9 cellular contexts compared by ENCODE assay signal in the genomic region with DNA sequence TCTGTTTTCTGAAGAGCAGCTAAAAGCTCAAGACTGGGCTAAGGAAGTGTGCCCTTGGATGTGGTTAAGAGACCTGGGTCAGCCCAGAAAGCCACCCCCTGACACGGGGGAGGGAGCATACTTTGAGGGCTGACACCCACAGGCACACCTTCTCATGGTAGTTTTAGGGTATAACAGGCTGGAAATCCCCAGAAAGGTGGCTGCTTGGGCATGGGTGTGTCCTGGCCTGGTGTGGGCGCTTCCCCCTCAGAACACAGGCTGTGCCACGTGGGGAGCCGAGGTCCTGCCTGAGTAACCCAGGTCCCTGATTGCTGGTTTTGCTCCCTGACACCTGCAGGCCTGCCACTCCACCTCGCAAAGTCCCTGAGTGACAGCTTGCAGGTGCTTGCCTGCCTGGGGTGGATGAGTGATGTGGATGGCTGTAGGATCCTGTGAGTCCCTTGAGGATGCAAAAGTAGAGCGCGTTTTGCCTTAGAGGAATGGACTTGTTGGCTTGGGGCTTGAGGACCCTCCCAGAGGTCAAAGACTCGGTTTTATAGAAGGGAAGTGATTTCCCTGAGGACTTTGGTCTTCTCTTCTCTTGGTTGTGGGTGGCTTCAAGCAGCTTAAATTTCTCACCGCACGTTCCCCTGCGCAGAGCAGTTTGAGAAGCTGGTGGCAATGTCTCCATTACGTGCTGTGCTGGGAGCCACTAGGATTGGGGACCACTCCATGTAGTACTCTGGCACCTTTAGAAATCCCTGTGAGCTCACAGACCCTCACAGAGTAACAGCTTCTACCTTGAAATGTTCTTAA.
A peak's percentile ranks its signal among the peaks of the same experiment; 100 is the strongest.
DNase-seq lines count a peak whose midpoint lies in the region; ATAC-seq and TF ChIP-seq lines count a peak whose summit lies in the region.
"Had no signal": no experiment of that assay in that cellular context is flagged by ENCODE, and none has a peak within 500 bp of the region (broad histone marks: within the 10 kb centered on the region; RNA-seq: fewer than 3 reads in every experiment).

No MANE protein-coding gene starts in this region.

- H3K4me3 Mint-ChIP-seq in activated T-helper 1 cell treated with anti-CD3 and anti-CD28 coated beads, Interleukin-12 subunit alpha, Interleukin-12 subunit beta, Interleukin-2, Interleukin-4 antibody, amounts not matched to agents 30 ng/mL and 10 ng/mL and 1 ng/mL, durations not matched to agents 14 hours and 24 hours and 36 hours: peak overlapping the region; percentile 23
- no peak overlapping the region for H3K4me3 Mint-ChIP-seq in CD14-positive monocyte

- no peak for TF ChIP-seq CTCF in GM20000 (IDR thresholded peaks at IDR 0.05; ENCODE audit: extremely low read depth, missing control alignments)
- TF ChIP-seq CTCF in parathyroid adenoma (IDR thresholded peaks at IDR 0.05): no peak
- no peak for TF ChIP-seq CTCF in CD14-positive monocyte (IDR thresholded peaks at IDR 0.05)

- H3K27me3 Mint-ChIP-seq in activated T-helper 1 cell treated with anti-CD3 and anti-CD28 coated beads, Interleukin-12 subunit alpha, Interleukin-12 subunit beta, Interleukin-2, Interleukin-4 antibody, amounts not matched to agents 30 ng/mL and 10 ng/mL and 1 ng/mL, durations not matched to agents 14 hours and 24 hours and 36 hours (ENCODE audit: insufficient read depth): no peaks in the 10 kb centered on the region
- no peaks in the 10 kb centered on the region for H3K27me3 Mint-ChIP-seq in CD14-positive monocyte (ENCODE audit: low read depth in 3 of 3)

- H3K27ac ChIP-seq in parathyroid adenoma: no peak overlapping the region

- H3K79me2 ChIP-seq in parathyroid adenoma: no peaks in the 10 kb centered on the region

- no peak overlapping the region for H3K4me3 ChIP-seq in parathyroid adenoma (ENCODE audit: low read depth, low read length)
- H3K4me3 ChIP-seq: lower lobe of right lung had no signal

- no peaks in the 10 kb centered on the region for H3K9me3 Mint-ChIP-seq in activated T-helper 1 cell treated with anti-CD3 and anti-CD28 coated beads, Interleukin-12 subunit alpha, Interleukin-12 subunit beta, Interleukin-2, Interleukin-4 antibody, amounts not matched to agents 30 ng/mL and 10 ng/mL and 1 ng/mL, durations not matched to agents 14 hours and 24 hours and 36 hours
- H3K9me3 Mint-ChIP-seq in CD14-positive monocyte: no peaks in the 10 kb centered on the region

- H3K27ac Mint-ChIP-seq in activated T-helper 1 cell treated with anti-CD3 and anti-CD28 coated beads, Interleukin-12 subunit alpha, Interleukin-12 subunit beta, Interleukin-2, Interleukin-4 antibody, amounts not matched to agents 30 ng/mL and 10 ng/mL and 1 ng/mL, durations not matched to agents 14 hours and 24 hours and 36 hours: peak overlapping the region; percentile 61
- H3K27ac Mint-ChIP-seq in CD14-positive monocyte: peak overlapping the region in 2 of 7 donors; percentile 23 to 69

- H3K4me1 Mint-ChIP-seq in activated T-helper 1 cell treated with anti-CD3 and anti-CD28 coated beads, Interleukin-12 subunit alpha, Interleukin-12 subunit beta, Interleukin-2, Interleukin-4 antibody, amounts not matched to agents 30 ng/mL and 10 ng/mL and 1 ng/mL, durations not matched to agents 14 hours and 24 hours and 36 hours (ENCODE audit: low read depth): peaks cover 34% of the 10 kb centered on the region
- peaks cover 10% of the 10 kb centered on the region for H3K4me1 Mint-ChIP-seq in CD14-positive monocyte

- DNase-seq in GM20000 (ENCODE audit: low spot score): peak; percentile 62
- peak; percentile 52 for DNase-seq in activated T-helper 1 cell treated with anti-CD3 and anti-CD28 coated beads, Interleukin-12 subunit alpha, Interleukin-12 subunit beta, Interleukin-2, Interleukin-4 antibody, amounts not matched to agents 30 ng/mL and 10 ng/mL and 1 ng/mL, durations not matched to agents 14 hours and 24 hours and 36 hours (ENCODE audit: low spot score)
- no peak for DNase-seq in COLO829 (ENCODE audit: low spot score)
- DNase-seq in globus pallidus (ENCODE audit: low spot score): no peak
- no peak for DNase-seq in NCI-H69 (lab: John Stamatoyannopoulos, UW)
- no peak for DNase-seq in CD14-positive monocyte (ENCODE audit: low spot score)
- DNase-seq: lower lobe of right lung had no signal

- H3K9me3 ChIP-seq in parathyroid adenoma (ENCODE audit: control insufficient read depth, low read length): no peaks in the 10 kb centered on the region
- H3K9me3 ChIP-seq: lower lobe of right lung had no signal

- no peak overlapping the region for H3K9ac ChIP-seq in parathyroid adenoma

- peak; percentile 44 for ATAC-seq in HG03558 (IDR thresholded peaks at IDR 0.05; ENCODE audit: extremely low read depth, unreplicated experiment)

- H3K4me1 ChIP-seq in parathyroid adenoma: peaks cover 62% of the 10 kb centered on the region

- H3K27me3 ChIP-seq in parathyroid adenoma (ENCODE audit: control insufficient read depth, insufficient read depth, low read length): no peaks in the 10 kb centered on the region

- H3K4me2 ChIP-seq in parathyroid adenoma (ENCODE audit: low read length): peak overlapping the region; percentile 16

- intact Hi-C loops in activated T-helper 1 cell treated with anti-CD3 and anti-CD28 coated beads, Interleukin-12 subunit alpha, Interleukin-12 subunit beta, Interleukin-2, Interleukin-4 antibody, amounts not matched to agents 30 ng/mL and 10 ng/mL and 1 ng/mL, durations not matched to agents 14 hours and 24 hours and 36 hours (cut with micrococcal nuclease): loop anchor here (5.0 kb wide), 1 partner anchor 61 kb away; no protein-coding TSS in a partner anchor
- intact Hi-C loops in CD14-positive monocyte (cut with micrococcal nuclease): no loop called here

- H3K36me3 Mint-ChIP-seq in activated T-helper 1 cell treated with anti-CD3 and anti-CD28 coated beads, Interleukin-12 subunit alpha, Interleukin-12 subunit beta, Interleukin-2, Interleukin-4 antibody, amounts not matched to agents 30 ng/mL and 10 ng/mL and 1 ng/mL, durations not matched to agents 14 hours and 24 hours and 36 hours (ENCODE audit: low read depth): peaks cover 13% of the 10 kb centered on the region
- H3K36me3 Mint-ChIP-seq in CD14-positive monocyte: peaks cover 63 to 69% of the 10 kb centered on the region in 2 donors

- H3K36me3 ChIP-seq in parathyroid adenoma (ENCODE audit: control insufficient read depth, insufficient read depth, low read length): no peaks in the 10 kb centered on the region

- H2AFZ ChIP-seq in parathyroid adenoma: no peak overlapping the region

Comparison
In these comparisons a context has a peak if more than half of its experiments do, and no peak if none do; other contexts are left out.
1. DNase-seq: peak in GM20000 (single experiment) and activated T-helper 1 cell treated with anti-CD3 and anti-CD28 coated beads, Interleukin-12 subunit alpha, Interleukin-12 subunit beta, Interleukin-2, Interleukin-4 antibody, amounts not matched to agents 30 ng/mL and 10 ng/mL and 1 ng/mL, durations not matched to agents 14 hours and 24 hours and 36 hours (single experiment); none in COLO829 (single experiment), globus pallidus (single experiment), NCI-H69 (single experiment) and CD14-positive monocyte (single experiment).